In the genomic region with DNA sequence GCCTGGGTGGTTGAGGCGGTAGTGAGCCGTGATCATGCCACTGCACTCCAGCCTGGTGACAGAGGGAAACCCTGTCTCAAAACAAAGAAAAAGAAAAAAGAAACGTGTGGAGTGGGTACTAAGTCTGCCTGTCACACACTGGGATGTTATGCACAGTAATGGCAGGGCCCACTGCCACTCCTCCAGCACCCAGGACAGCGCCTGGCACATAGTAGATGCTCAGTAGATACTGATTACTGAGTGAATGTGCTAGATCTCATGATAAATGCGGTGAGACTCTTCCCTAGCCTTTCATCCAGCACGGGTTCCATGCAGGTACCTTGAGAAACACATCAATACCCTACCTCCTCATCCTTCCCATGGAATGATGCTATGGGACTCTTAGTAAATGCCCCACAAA, we compare ENCODE assay signal across 1 cellular context.
TF ChIP-seq lines count a peak whose summit lies in the region.

No MANE protein-coding gene starts in this region.

TF ChIP-seq in WTC11, 78 proteins besides CTCF, POLR2A, EP300 and RAD21 (continued from another document):
- TF ChIP-seq, protein P1, sequence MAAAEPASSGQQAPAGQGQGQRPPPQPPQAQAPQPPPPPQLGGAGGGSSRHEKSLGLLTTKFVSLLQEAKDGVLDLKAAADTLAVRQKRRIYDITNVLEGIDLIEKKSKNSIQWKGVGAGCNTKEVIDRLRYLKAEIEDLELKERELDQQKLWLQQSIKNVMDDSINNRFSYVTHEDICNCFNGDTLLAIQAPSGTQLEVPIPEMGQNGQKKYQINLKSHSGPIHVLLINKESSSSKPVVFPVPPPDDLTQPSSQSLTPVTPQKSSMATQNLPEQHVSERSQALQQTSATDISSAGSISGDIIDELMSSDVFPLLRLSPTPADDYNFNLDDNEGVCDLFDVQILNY (CRISPR knock-in tag; IDR thresholded peaks at IDR 0.05): no peak
- TF ChIP-seq ZNF232 (CRISPR knock-in tag; IDR thresholded peaks at IDR 0.05): no peak
- TF ChIP-seq KAT7 (CRISPR knock-in tag; IDR thresholded peaks at IDR 0.05; ENCODE audit: borderline replicate concordance): no peak
- TF ChIP-seq, protein P2, sequence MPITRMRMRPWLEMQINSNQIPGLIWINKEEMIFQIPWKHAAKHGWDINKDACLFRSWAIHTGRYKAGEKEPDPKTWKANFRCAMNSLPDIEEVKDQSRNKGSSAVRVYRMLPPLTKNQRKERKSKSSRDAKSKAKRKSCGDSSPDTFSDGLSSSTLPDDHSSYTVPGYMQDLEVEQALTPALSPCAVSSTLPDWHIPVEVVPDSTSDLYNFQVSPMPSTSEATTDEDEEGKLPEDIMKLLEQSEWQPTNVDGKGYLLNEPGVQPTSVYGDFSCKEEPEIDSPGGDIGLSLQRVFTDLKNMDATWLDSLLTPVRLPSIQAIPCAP (CRISPR knock-in tag; IDR thresholded peaks at IDR 0.05): no peak
- no peak for TF ChIP-seq FOXK1 (CRISPR knock-in tag; IDR thresholded peaks at IDR 0.05)
- no peak for TF ChIP-seq ZNF138 (CRISPR knock-in tag; conservative IDR thresholded peaks at IDR 0.05)
